In genomic region chr7:122219253-122219865, GRCh38 we compare ENCODE assay signal across 9 cellular contexts.
A peak's percentile ranks its signal among the peaks of the same experiment; 100 is the strongest.
DNase-seq lines count a peak whose midpoint lies in the region; ATAC-seq and TF ChIP-seq lines count a peak whose summit lies in the region.
"Had no signal": no experiment of that assay in that cellular context is flagged by ENCODE, and none has a peak within 500 bp of the region (broad histone marks: within the 10 kb centered on the region; RNA-seq: fewer than 3 reads in every experiment).

No MANE protein-coding gene starts in this region.

- peak; percentile 86 to 90 for TF ChIP-seq CTCF in brain (conservative IDR thresholded peaks at IDR 0.05)

- H3K4me1 Mint-ChIP-seq in brain (no peaks in the 10 kb centered on the region), T-cell (no peaks in the 10 kb centered on the region)
- H3K4me1 Mint-ChIP-seq: CD4-positive, CD25-positive, alpha-beta regulatory T cell had no signal

- no peak overlapping the region for H3K4me3 Mint-ChIP-seq in brain
- no peak overlapping the region for H3K4me3 Mint-ChIP-seq in T-cell
- H3K4me3 Mint-ChIP-seq: CD4-positive, CD25-positive, alpha-beta regulatory T cell had no signal

- H3K9me3 Mint-ChIP-seq in brain (no peaks in the 10 kb centered on the region), T-cell (no peaks in the 10 kb centered on the region)
- H3K9me3 Mint-ChIP-seq: CD4-positive, CD25-positive, alpha-beta regulatory T cell had no signal

- H3K27me3 Mint-ChIP-seq in brain (no peaks in the 10 kb centered on the region), T-cell (no peaks in the 10 kb centered on the region)
- H3K27me3 Mint-ChIP-seq: CD4-positive, CD25-positive, alpha-beta regulatory T cell had no signal

- peak; percentile 16 for DNase-seq in NCI-H146 treated with DMSO at 0.1 percent for 48 hours (lab: John Stamatoyannopoulos, UW; ENCODE audit: unreplicated experiment)
- DNase-seq in NCI-H146 (lab: John Stamatoyannopoulos, UW) = no peak
- peak; percentile 55 for DNase-seq in LoVo (ENCODE audit: low spot score)
- peak; percentile 38 for DNase-seq in midbrain (lab: John Stamatoyannopoulos, UW)
- no peak for DNase-seq in T-cell
- DNase-seq in effector CD8-positive, alpha-beta T cell (lab: John Stamatoyannopoulos, UW) = no peak

- no peak overlapping the region for H3K27ac Mint-ChIP-seq in brain
- no peak overlapping the region for H3K27ac Mint-ChIP-seq in T-cell
- H3K27ac Mint-ChIP-seq: CD4-positive, CD25-positive, alpha-beta regulatory T cell had no signal

- ATAC-seq in T-cell (replicated peaks in 1 of 4) (no peak), HG02798 (IDR thresholded peaks at IDR 0.05; ENCODE audit: poor library complexity, unreplicated experiment) (no peak)

- POLR2A ChIA-PET in T-cell (lab: Charles Lee) = no interaction called here

- CTCF ChIA-PET in T-cell (lab: Charles Lee) = no interaction called here

- H3K36me3 Mint-ChIP-seq in brain (no peaks in the 10 kb centered on the region), T-cell (no peaks in the 10 kb centered on the region)
- H3K36me3 Mint-ChIP-seq: CD4-positive, CD25-positive, alpha-beta regulatory T cell had no signal

Comparison
In these comparisons a context has a peak if more than half of its experiments do, and no peak if none do; other contexts are left out.
1. DNase-seq: peak in NCI-H146 treated with DMSO at 0.1 percent for 48 hours (single experiment), LoVo (single experiment) and midbrain (single experiment); none in NCI-H146 (single experiment), T-cell (0 of 34) and effector CD8-positive, alpha-beta T cell (single experiment).